1 cellular context compared by ENCODE assay signal in the genomic region with DNA sequence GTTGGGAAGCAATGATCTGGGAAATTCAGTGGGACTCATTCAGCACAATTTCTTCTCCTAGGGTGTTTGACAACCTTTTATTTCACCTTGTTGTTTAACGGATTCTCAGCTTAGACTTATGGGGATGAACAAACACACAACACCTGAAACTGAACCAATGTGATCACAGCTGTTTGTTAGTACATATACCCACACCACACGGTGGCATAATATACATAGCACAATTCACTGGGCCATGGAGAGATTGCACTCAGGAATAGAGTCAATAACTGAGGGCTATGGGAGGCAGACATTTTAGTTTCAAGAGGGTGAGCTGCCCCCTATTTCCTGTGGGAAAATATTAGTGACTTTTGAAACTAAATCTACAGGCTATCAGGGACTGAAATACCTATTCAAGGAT.
TF ChIP-seq lines count a peak whose summit lies in the region.

No MANE protein-coding gene starts in this region.

TF ChIP-seq in GM12878, 131 proteins besides CTCF, POLR2A, EP300 and RAD21 (continued from another document):
- TF ChIP-seq, protein P1, sequence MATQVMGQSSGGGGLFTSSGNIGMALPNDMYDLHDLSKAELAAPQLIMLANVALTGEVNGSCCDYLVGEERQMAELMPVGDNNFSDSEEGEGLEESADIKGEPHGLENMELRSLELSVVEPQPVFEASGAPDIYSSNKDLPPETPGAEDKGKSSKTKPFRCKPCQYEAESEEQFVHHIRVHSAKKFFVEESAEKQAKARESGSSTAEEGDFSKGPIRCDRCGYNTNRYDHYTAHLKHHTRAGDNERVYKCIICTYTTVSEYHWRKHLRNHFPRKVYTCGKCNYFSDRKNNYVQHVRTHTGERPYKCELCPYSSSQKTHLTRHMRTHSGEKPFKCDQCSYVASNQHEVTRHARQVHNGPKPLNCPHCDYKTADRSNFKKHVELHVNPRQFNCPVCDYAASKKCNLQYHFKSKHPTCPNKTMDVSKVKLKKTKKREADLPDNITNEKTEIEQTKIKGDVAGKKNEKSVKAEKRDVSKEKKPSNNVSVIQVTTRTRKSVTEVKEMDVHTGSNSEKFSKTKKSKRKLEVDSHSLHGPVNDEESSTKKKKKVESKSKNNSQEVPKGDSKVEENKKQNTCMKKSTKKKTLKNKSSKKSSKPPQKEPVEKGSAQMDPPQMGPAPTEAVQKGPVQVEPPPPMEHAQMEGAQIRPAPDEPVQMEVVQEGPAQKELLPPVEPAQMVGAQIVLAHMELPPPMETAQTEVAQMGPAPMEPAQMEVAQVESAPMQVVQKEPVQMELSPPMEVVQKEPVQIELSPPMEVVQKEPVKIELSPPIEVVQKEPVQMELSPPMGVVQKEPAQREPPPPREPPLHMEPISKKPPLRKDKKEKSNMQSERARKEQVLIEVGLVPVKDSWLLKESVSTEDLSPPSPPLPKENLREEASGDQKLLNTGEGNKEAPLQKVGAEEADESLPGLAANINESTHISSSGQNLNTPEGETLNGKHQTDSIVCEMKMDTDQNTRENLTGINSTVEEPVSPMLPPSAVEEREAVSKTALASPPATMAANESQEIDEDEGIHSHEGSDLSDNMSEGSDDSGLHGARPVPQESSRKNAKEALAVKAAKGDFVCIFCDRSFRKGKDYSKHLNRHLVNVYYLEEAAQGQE (IDR thresholded peaks at IDR 0.05; ENCODE audit: low read depth, low read length) = no peak
- no peak for TF ChIP-seq ATF2 (IDR thresholded peaks at IDR 0.05; ENCODE audit: low read length)
- no peak for TF ChIP-seq RELB (IDR thresholded peaks at IDR 0.05; ENCODE audit: low read depth)
- no peak for TF ChIP-seq POU2F2 (IDR thresholded peaks at IDR 0.05; ENCODE audit: borderline replicate concordance, low read depth, low read length)
- TF ChIP-seq CBX5 (IDR thresholded peaks at IDR 0.05; ENCODE audit: low read depth) = no peak
- TF ChIP-seq KDM1A (IDR thresholded peaks at IDR 0.05; ENCODE audit: borderline replicate concordance) = no peak
- no peak for TF ChIP-seq WRNIP1 (IDR thresholded peaks at IDR 0.05; ENCODE audit: borderline replicate concordance, low read depth, low read length)
- TF ChIP-seq YY1 (IDR thresholded peaks at IDR 0.05; ENCODE audit: low read depth, low read length) = no peak
- TF ChIP-seq NR2C2 (IDR thresholded peaks at IDR 0.05; ENCODE audit: borderline replicate concordance, control insufficient read depth, insufficient read length, low read depth) = no peak
